ENCODE assay signal across 19 cellular contexts in the genomic region with DNA sequence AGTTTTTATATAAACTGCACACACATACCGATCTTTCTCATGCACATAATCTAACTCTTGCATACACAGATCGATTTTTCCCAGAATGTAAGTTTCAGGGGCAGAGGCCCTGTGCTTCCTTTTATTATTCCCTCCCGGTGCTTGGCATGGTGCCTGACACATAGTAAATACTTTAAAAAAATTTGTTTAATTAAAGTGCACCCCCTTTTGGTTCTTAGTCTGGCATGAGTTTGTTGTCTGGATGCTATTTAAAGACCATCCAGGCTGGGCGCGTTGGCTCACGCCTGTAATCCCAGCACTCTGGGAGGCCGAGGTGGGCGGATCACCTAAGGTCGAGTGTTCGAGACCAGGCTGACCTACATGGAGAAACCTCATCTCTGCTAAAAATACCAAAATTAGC. TPM values are rescaled to one million over a fixed set of nuclear protein-coding genes. Genes with fewer than 3 reads are reported as not detected.
DNase-seq lines count a peak whose midpoint lies in the region; ATAC-seq, FAIRE-seq and TF ChIP-seq lines count a peak whose summit lies in the region.
"Had no signal": no experiment of that assay in that cellular context is flagged by ENCODE, and none has a peak within 500 bp of the region (broad histone marks: within the 10 kb centered on the region; RNA-seq: fewer than 3 reads in every experiment).

No MANE protein-coding gene starts in this region.

- no peaks in the 10 kb centered on the region for H3K9me3 ChIP-seq in HEK293 (ENCODE audit: control insufficient read depth, insufficient read depth, low read depth, low read length)
- H3K9me3 ChIP-seq in WERI-Rb-1 (ENCODE audit: severe bottlenecking), result peaks cover 8% of the 10 kb centered on the region
- H3K9me3 ChIP-seq in pancreas, result no peaks in the 10 kb centered on the region

- H3K27ac ChIP-seq in HEK293 (ENCODE audit: extremely low read depth, low read depth, low read length), result no peak overlapping the region
- no peak overlapping the region for H3K27ac ChIP-seq in WERI-Rb-1
- peak overlapping the region in 3 of 4 donors; percentile 20 to 48 (median 35) for H3K27ac ChIP-seq in pancreas

- ATAC-seq in pancreas (peak; percentile 35 to 67 (median 64)), GM18502 (IDR thresholded peaks at IDR 0.05; ENCODE audit: poor library complexity, unreplicated experiment) (no peak)

- POLR2A ChIA-PET in HEK293 (lab: Yijun Ruan, JAX), result interaction anchor here (1.1 kb wide), 1 partner anchor 8 kb away, joined by 3 read pairs; no protein-coding TSS in a partner anchor

- WGBS in pancreas, 2 donors, result 13% methylated on average over 10 of the region's 10 CpGs

- H3K27me3 ChIP-seq in WERI-Rb-1 (ENCODE audit: insufficient read depth, low read depth, severe bottlenecking) (no peaks in the 10 kb centered on the region), pancreas (no peaks in the 10 kb centered on the region)

- H3K4me3 ChIP-seq in HEK293 (ENCODE audit: low read depth, low read length) (no peak overlapping the region), WERI-Rb-1 (ENCODE audit: low read depth, low read length) (no peak overlapping the region), pancreas (no peak overlapping the region)

- DNase-seq in NCI-H146 (lab: John Stamatoyannopoulos, UW) (peak; percentile 65), NCI-H146 treated with DMSO at 0.1 percent for 48 hours (lab: John Stamatoyannopoulos, UW; ENCODE audit: unreplicated experiment) (no peak), WERI-Rb-1 (peak; percentile 35), pancreas (peak in 5 of 6 donors; percentile 33 to 64 (median 52)), GM10266 (ENCODE audit: extremely low spot score) (no peak), SK-N-DZ (ENCODE audit: low spot score) (no peak)
- DNase-seq: 8988T; CD4-positive, alpha-beta T cell; DMS153; GOT3; KG1; NCI-H1048; NCI-H187; NCI-H2171; NCI-H748 treated with DMSO at 0.1 percent for 48 hours; SHP77 had no signal

- intact Hi-C loops in pancreas (cut with DNase I), result no loop called here

- H3K4me1 ChIP-seq in HEK293 (ENCODE audit: control insufficient read depth, insufficient read depth, low read length) (peaks cover 9% of the 10 kb centered on the region; the same call in 1 of the 2 replicates), pancreas (peaks cover 0 to 10% (median 0%) of the 10 kb centered on the region in 3 donors)

- H3K36me3 ChIP-seq in HEK293 (ENCODE audit: control insufficient read depth in 2 of 2, insufficient read depth in 1 of 2, low read length in 2 of 2), result no peaks in the 10 kb centered on the region
- no peaks in the 10 kb centered on the region for H3K36me3 ChIP-seq in WERI-Rb-1
- no peaks in the 10 kb centered on the region for H3K36me3 ChIP-seq in pancreas

- TF ChIP-seq CTCF in HEK293 (tag by site-specific recombination; IDR thresholded peaks at IDR 0.05), result no peak
- TF ChIP-seq CTCF in WERI-Rb-1 (IDR thresholded peaks at IDR 0.05; ENCODE audit: low read depth, low read length), result no peak
- no peak for TF ChIP-seq CTCF in pancreas (IDR thresholded peaks at IDR 0.05)
- no peak for TF ChIP-seq CTCF in GM10266 (IDR thresholded peaks at IDR 0.05; ENCODE audit: control insufficient read depth, insufficient read depth, low read depth, missing control alignments)

- CTCF ChIA-PET in HEK293 (lab: Yijun Ruan, JAX), result interaction anchor here (0.7 to 1.4 kb wide), 2 partner anchors 24 to 54 kb away, joined by 3 read pairs; no protein-coding TSS in a partner anchor

- no peak for FAIRE-seq in pancreas (lab: Jason Lieb, UNC)
- FAIRE-seq: GM12892 had no signal

TF ChIP-seq in HEK293, 187 proteins besides CTCF, POLR2A, EP300 and RAD21:
- peak; percentile 42; the same call in 1 of the 2 replicates for TF ChIP-seq ZFHX2 (tag by site-specific recombination; conservative IDR thresholded peaks at IDR 0.05)
- no peak for TF ChIP-seq ZNF10 (tag by site-specific recombination; IDR thresholded peaks at IDR 0.05)
- no peak for TF ChIP-seq TRIM28 (IDR thresholded peaks at IDR 0.05; ENCODE audit: borderline replicate concordance, low read length)
- TF ChIP-seq, protein P1, sequence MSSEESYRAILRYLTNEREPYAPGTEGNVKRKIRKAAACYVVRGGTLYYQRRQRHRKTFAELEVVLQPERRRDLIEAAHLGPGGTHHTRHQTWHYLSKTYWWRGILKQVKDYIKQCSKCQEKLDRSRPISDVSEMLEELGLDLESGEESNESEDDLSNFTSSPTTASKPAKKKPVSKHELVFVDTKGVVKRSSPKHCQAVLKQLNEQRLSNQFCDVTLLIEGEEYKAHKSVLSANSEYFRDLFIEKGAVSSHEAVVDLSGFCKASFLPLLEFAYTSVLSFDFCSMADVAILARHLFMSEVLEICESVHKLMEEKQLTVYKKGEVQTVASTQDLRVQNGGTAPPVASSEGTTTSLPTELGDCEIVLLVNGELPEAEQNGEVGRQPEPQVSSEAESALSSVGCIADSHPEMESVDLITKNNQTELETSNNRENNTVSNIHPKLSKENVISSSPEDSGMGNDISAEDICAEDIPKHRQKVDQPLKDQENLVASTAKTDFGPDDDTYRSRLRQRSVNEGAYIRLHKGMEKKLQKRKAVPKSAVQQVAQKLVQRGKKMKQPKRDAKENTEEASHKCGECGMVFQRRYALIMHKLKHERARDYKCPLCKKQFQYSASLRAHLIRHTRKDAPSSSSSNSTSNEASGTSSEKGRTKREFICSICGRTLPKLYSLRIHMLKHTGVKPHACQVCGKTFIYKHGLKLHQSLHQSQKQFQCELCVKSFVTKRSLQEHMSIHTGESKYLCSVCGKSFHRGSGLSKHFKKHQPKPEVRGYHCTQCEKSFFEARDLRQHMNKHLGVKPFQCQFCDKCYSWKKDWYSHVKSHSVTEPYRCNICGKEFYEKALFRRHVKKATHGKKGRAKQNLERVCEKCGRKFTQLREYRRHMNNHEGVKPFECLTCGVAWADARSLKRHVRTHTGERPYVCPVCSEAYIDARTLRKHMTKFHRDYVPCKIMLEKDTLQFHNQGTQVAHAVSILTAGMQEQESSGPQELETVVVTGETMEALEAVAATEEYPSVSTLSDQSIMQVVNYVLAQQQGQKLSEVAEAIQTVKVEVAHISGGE (tag by site-specific recombination; conservative IDR thresholded peaks at IDR 0.05; ENCODE audit: low read depth), result 0 out of 2 replicates have a peak, but pooled peaks have one; percentile 3
- TF ChIP-seq ZNF214 (tag by site-specific recombination; IDR thresholded peaks at IDR 0.05; ENCODE audit: borderline replicate concordance), result no peak
- peak; percentile 48 for TF ChIP-seq GLIS1 (tag by site-specific recombination; IDR thresholded peaks at IDR 0.05)
- no peak for TF ChIP-seq ZBTB20 (tag by site-specific recombination; IDR thresholded peaks at IDR 0.05)
- TF ChIP-seq, protein P2, sequence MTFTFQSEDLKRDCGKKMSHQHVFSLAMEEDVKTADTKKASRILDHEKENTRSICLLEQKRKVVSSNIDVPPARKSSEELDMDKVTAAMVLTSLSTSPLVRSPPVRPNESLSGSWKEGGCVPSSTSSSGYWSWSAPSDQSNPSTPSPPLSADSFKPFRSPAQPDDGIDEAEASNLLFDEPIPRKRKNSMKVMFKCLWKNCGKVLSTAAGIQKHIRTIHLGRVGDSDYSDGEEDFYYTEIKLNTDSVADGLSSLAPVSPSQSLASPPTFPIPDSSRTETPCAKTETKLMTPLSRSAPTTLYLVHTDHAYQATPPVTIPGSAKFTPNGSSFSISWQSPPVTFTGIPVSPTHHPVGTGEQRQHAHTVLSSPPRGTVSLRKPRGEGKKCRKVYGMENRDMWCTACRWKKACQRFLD (tag by site-specific recombination; IDR thresholded peaks at IDR 0.05), result no peak
- TF ChIP-seq, protein P3, sequence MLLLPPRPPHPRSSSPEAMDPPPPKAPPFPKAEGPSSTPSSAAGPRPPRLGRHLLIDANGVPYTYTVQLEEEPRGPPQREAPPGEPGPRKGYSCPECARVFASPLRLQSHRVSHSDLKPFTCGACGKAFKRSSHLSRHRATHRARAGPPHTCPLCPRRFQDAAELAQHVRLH (tag by site-specific recombination; IDR thresholded peaks at IDR 0.05), result 0 out of 2 replicates have a peak, but pooled peaks have one; percentile 32
- no peak for TF ChIP-seq ZNF677 (tag by site-specific recombination; IDR thresholded peaks at IDR 0.05)

RNA-seq across cellular contexts. Expression of a gene that starts 5.4 kb away (rescaled TPM):
- 10 to 100 TPM; 22.6 to 34.1 (median 28.2) TPM for total RNA-seq in pancreas
- polyA plus RNA-seq in pancreas, result 10 to 100 TPM; 13.8 to 24.4 TPM
- 247 and 266 TPM in 2 replicates for polyA plus RNA-seq in SK-N-DZ (2014; cell fraction: cytosol; rRNA removed)
- polyA plus RNA-seq in SK-N-DZ (2014; cell fraction: nucleus; rRNA removed), result 171 and 207 TPM in 2 replicates

Comparison
In these comparisons a context has a peak if more than half of its experiments do, and no peak if none do; other contexts are left out.
1. DNase-seq: peak in NCI-H146 (single experiment), WERI-Rb-1 (single experiment) and pancreas (5 of 6); none in NCI-H146 treated with DMSO at 0.1 percent for 48 hours (single experiment), GM10266 (single experiment) and SK-N-DZ (single experiment).
2. H3K27ac ChIP-seq: peak in pancreas (3 of 4); none in HEK293 (single experiment) and WERI-Rb-1 (single experiment).